8 cellular contexts compared by ENCODE assay signal in the genomic region with DNA sequence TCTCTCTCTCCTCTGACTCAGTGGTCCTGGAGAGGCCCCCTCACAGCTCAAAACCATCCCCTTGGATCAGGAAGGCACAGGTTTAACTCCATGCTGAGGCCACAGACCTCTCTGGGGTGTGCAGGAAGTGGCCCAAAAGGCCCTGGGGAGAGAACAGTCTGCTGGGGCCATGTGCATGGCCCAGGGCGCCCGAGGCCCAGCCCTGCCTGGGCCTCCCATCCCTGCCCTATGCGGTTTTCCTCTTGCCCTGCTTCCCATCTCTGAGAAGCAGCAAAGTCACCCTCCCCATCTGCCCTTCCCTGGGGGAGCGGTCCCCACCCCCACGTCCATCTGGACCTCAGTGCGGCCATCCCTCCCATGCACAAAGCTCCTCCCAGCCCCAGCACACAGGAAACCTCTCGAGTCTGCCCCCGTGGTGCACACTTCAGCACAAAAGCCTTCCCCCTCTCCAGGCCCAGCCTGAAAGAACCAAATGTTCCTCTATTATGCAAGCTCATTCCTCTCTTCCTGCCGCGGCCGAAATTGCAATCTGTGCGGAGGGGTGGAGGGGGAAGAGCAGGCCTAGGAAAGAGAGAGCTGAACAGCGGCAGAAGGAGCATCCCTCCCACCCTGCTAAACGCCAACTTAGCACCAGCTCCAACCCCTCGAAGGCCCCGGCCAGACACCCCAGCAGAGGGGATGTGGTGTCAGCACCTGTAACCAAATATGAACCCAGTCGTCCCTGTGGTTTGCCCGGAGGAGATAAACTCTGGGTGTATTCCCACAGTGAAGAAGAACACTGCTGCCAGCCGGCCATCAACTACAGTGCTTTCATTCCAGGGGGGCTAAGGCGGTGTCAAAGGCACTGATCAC.
A peak's percentile ranks its signal among the peaks of the same experiment; 100 is the strongest.
DNase-seq lines count a peak whose midpoint lies in the region; ATAC-seq and TF ChIP-seq lines count a peak whose summit lies in the region.

No MANE protein-coding gene starts in this region.

- no peak overlapping the region for H3K4me3 Mint-ChIP-seq in activated CD8-positive, alpha-beta T cell treated with anti-CD3 and anti-CD28 coated beads for 36 hours

- peaks cover 14% of the 10 kb centered on the region for H3K9me3 Mint-ChIP-seq in activated CD8-positive, alpha-beta T cell treated with anti-CD3 and anti-CD28 coated beads for 36 hours

- peak overlapping the region; percentile 10 for H3K27ac Mint-ChIP-seq in activated CD8-positive, alpha-beta T cell treated with anti-CD3 and anti-CD28 coated beads for 36 hours

- DNase-seq in GDM1 (lab: John Stamatoyannopoulos, UW) (peak; percentile 93), NCI-H146 treated with DMSO at 0.1 percent for 48 hours (lab: John Stamatoyannopoulos, UW; ENCODE audit: unreplicated experiment) (peak; percentile 5), left ventricle myocardium inferior (peak; percentile 89), renal cortical epithelial cell (ENCODE audit: low read depth) (peak; percentile 72), mesenteric fat pad (ENCODE audit: low spot score) (no peak)
- peak; percentile 31 for DNase-seq in activated CD8-positive, alpha-beta T cell treated with anti-CD3 and anti-CD28 coated beads for 36 hours

- peak overlapping the region; percentile 29 for H3K4me3 ChIP-seq in left ventricle myocardium inferior

- peaks cover 3% of the 10 kb centered on the region for H3K36me3 Mint-ChIP-seq in activated CD8-positive, alpha-beta T cell treated with anti-CD3 and anti-CD28 coated beads for 36 hours (ENCODE audit: low read depth)

- peaks cover 17% of the 10 kb centered on the region for H3K4me1 Mint-ChIP-seq in activated CD8-positive, alpha-beta T cell treated with anti-CD3 and anti-CD28 coated beads for 36 hours (ENCODE audit: low read depth)

- intact Hi-C loops in activated CD8-positive, alpha-beta T cell treated with anti-CD3 and anti-CD28 coated beads for 36 hours (cut with micrococcal nuclease), result no loop called here
- intact Hi-C loops in left ventricle myocardium inferior (cut with micrococcal nuclease), result no loop called here

- peaks cover 9% of the 10 kb centered on the region for H3K27me3 Mint-ChIP-seq in activated CD8-positive, alpha-beta T cell treated with anti-CD3 and anti-CD28 coated beads for 36 hours

- POLR2A ChIA-PET in activated CD8-positive, alpha-beta T cell treated with anti-CD3 and anti-CD28 coated beads for 36 hours (lab: Charles Lee), result interaction anchor here (1.1 to 1.6 kb wide), 2 partner anchors 15 to 189 kb away, joined by 3 read pairs; no protein-coding TSS in a partner anchor

- TF ChIP-seq CTCF in activated CD8-positive, alpha-beta T cell treated with anti-CD3 and anti-CD28 coated beads for 36 hours (IDR thresholded peaks at IDR 0.05), result no peak
- no peak for TF ChIP-seq CTCF in left ventricle myocardium inferior (IDR thresholded peaks at IDR 0.05; ENCODE audit: borderline replicate concordance)

- no peaks in the 10 kb centered on the region for H3K27me3 ChIP-seq in left ventricle myocardium inferior (ENCODE audit: low read depth)

- peaks cover 63% of the 10 kb centered on the region for H3K4me1 ChIP-seq in left ventricle myocardium inferior

- H3K9me3 ChIP-seq in left ventricle myocardium inferior (replicated peaks), result peaks cover 8% of the 10 kb centered on the region

- peak overlapping the region; percentile 95 for H3K27ac ChIP-seq in left ventricle myocardium inferior (replicated peaks)

- ATAC-seq in activated CD8-positive, alpha-beta T cell treated with anti-CD3 and anti-CD28 coated beads for 36 hours, result peak; percentile 70
- ATAC-seq in GM18511 (IDR thresholded peaks at IDR 0.05; ENCODE audit: unreplicated experiment) (no peak), GM21576 (IDR thresholded peaks at IDR 0.05; ENCODE audit: unreplicated experiment) (no peak)

- H3K36me3 ChIP-seq in left ventricle myocardium inferior, result no peaks in the 10 kb centered on the region

- CTCF ChIA-PET in activated CD8-positive, alpha-beta T cell treated with anti-CD3 and anti-CD28 coated beads for 36 hours (lab: Charles Lee), result interaction anchor here (0.9 to 3.5 kb wide), 4 partner anchors 10 to 406 kb away, joined by 3 to 29 read pairs (median 4); no protein-coding TSS in a partner anchor
